Comparison of ENCODE assay signal across 11 cellular contexts in genomic region chr4:87053802-87054767, GRCh38.
DNase-seq lines count a peak whose midpoint lies in the region; ATAC-seq, FAIRE-seq and TF ChIP-seq lines count a peak whose summit lies in the region.
"Had no signal": no experiment of that assay in that cellular context is flagged by ENCODE, and none has a peak within 500 bp of the region (broad histone marks: within the 10 kb centered on the region; RNA-seq: fewer than 3 reads in every experiment).

No MANE protein-coding gene starts in this region.

- BruUV-seq in GM12878 (replicated peaks; lab: Mats Ljungman, UMichigan), result no TSS peak

- in situ Hi-C loops in GM12878 (cut with MboI), result no loop called here

- TF ChIP-seq EP300 in GM12878 (IDR thresholded peaks at IDR 0.05; ENCODE audit: borderline replicate concordance in 1 of 2, control insufficient read depth in 1 of 2, low read depth in 2 of 2, low read length in 2 of 2), result no peak

- no peak for DNase-seq in stimulated activated naive CD8-positive, alpha-beta T cell treated with anti-CD3 and anti-CD28 coated beads, Interleukin-15, amount 100 ng/mL, for 72 hours
- no peak for DNase-seq in GM12878 (ENCODE audit: low read depth, low spot score)
- no peak for DNase-seq in NCI-H345 treated with DMSO at 0.1 percent for 48 hours (lab: John Stamatoyannopoulos, UW; ENCODE audit: unreplicated experiment)
- no peak for DNase-seq in A172 (ENCODE audit: low spot score)
- no peak for DNase-seq in medulla oblongata (ENCODE audit: extremely low spot score)
- DNase-seq: NCI-H774 had no signal

- no peak for TF ChIP-seq CTCF in GM12878 (IDR thresholded peaks at IDR 0.05 in 2 of 3, conservative IDR thresholded peaks at IDR 0.05 in 1 of 3; ENCODE audit: control insufficient read depth in 2 of 3, extremely low read depth in 1 of 3, insufficient read depth in 1 of 3, low read depth in 3 of 3, low read length in 3 of 3)

- no peak for TF ChIP-seq POLR2A in GM12878 (IDR thresholded peaks at IDR 0.05; ENCODE audit: low read depth, low read length)

- H3K4me3 ChIP-seq in GM12878, result no peak overlapping the region
- H3K4me3 ChIP-seq in muscle layer of duodenum (ENCODE audit: low read depth in 1 of 2, low read length in 2 of 2), result peak overlapping the region in 1 of 2 donors; percentile 17

- RAD21 ChIA-PET in GM12878 (lab: Charles Lee; ENCODE audit: unreplicated experiment), result interaction anchor here (0.7 to 3.8 kb wide), 16 partner anchors 10 to 132 kb away, joined by 3 to 13 read pairs (median 5); partner anchors contain the start of gene AFF1

- H3K36me3 ChIP-seq in GM12878 (ENCODE audit: control insufficient read depth in 2 of 2, insufficient read depth in 2 of 2, low read length in 1 of 2) (peaks cover 2 to 8% of the 10 kb centered on the region in 2 experiments), muscle layer of duodenum (ENCODE audit: control insufficient read depth in 1 of 2, insufficient read depth in 2 of 2, low read length in 2 of 2) (no peaks in the 10 kb centered on the region)

- H3K27ac Mint-ChIP-seq in stimulated activated naive CD8-positive, alpha-beta T cell treated with anti-CD3 and anti-CD28 coated beads, Interleukin-15, Interleukin-2, amounts not matched to agents 100 ng/mL and 50 ng/mL, for 24 hours, result peak overlapping the region; percentile 87
- H3K27ac Mint-ChIP-seq in stimulated activated naive CD8-positive, alpha-beta T cell treated with anti-CD3 and anti-CD28 coated beads, Interleukin-15, amount 100 ng/mL, for 72 hours, result no peak overlapping the region

- H3K9ac ChIP-seq in GM12878 (ENCODE audit: control insufficient read depth, insufficient read depth, low read length), result no peak overlapping the region

- POLR2A ChIA-PET in GM12878 (lab: Charles Lee), result interaction anchor here (1.0 to 2.6 kb wide), 11 partner anchors 10 to 118 kb away, joined by 3 to 11 read pairs (median 4); no protein-coding TSS in a partner anchor

- 0 out of 2 replicates have a peak overlapping the region, but pooled peaks have one; percentile 15 for H3K27ac ChIP-seq in GM12878 (ENCODE audit: control insufficient read depth, insufficient read depth)
- H3K27ac ChIP-seq in muscle layer of duodenum (ENCODE audit: low read length), result peak overlapping the region; percentile 21

- H3K9me3 Mint-ChIP-seq in stimulated activated naive CD8-positive, alpha-beta T cell treated with anti-CD3 and anti-CD28 coated beads, Interleukin-15, Interleukin-2, amounts not matched to agents 100 ng/mL and 50 ng/mL, for 24 hours, result no peaks in the 10 kb centered on the region
- no peaks in the 10 kb centered on the region for H3K9me3 Mint-ChIP-seq in stimulated activated naive CD8-positive, alpha-beta T cell treated with anti-CD3 and anti-CD28 coated beads, Interleukin-15, amount 100 ng/mL, for 72 hours

- CTCF ChIA-PET in GM12878 (lab: Yijun Ruan, JAX), result interaction anchor here (0.7 to 4.2 kb wide), 8 partner anchors 10 to 933 kb away, joined by 3 to 19 read pairs (median 4); no protein-coding TSS in a partner anchor

- H3K79me2 ChIP-seq in GM12878 (ENCODE audit: control insufficient read depth, insufficient read depth, low read length), result peaks cover 86% of the 10 kb centered on the region

- H4K20me1 ChIP-seq in GM12878 (ENCODE audit: control insufficient read depth, insufficient read depth), result no peaks in the 10 kb centered on the region

- intact Hi-C loops in GM12878 (cut with micrococcal nuclease; ENCODE audit: unreplicated experiment), result no loop called here

- no peaks in the 10 kb centered on the region for H3K9me3 ChIP-seq in GM12878 (replicated peaks; ENCODE audit: control insufficient read depth, insufficient read depth, low read length)
- H3K9me3 ChIP-seq in muscle layer of duodenum (ENCODE audit: control insufficient read depth in 1 of 2, low read length in 2 of 2), result no peaks in the 10 kb centered on the region

- SMC1A ChIA-PET in GM12878 (lab: Charles Lee; ENCODE audit: uncharacterized antibody, unreplicated experiment), result interaction anchor here (0.8 to 6.9 kb wide), 21 partner anchors 9 to 1268 kb away, joined by 3 to 57 read pairs (median 4); no protein-coding TSS in a partner anchor

- no peak for FAIRE-seq in GM12878 (lab: Jason Lieb, UNC)
- FAIRE-seq: keratinocyte had no signal

- H3K4me1 ChIP-seq in GM12878 (ENCODE audit: control insufficient read depth, insufficient read depth, low read length) (peaks cover 38% of the 10 kb centered on the region), muscle layer of duodenum (ENCODE audit: control insufficient read depth in 1 of 2, insufficient read depth in 2 of 2, low read length in 2 of 2) (peaks cover 39 to 65% of the 10 kb centered on the region in 2 donors)

- H3K4me2 ChIP-seq in GM12878 (ENCODE audit: control insufficient read depth, insufficient read depth), result peak overlapping the region; percentile 62

- peak overlapping the region; percentile 4 for H3K4me3 Mint-ChIP-seq in stimulated activated naive CD8-positive, alpha-beta T cell treated with anti-CD3 and anti-CD28 coated beads, Interleukin-15, Interleukin-2, amounts not matched to agents 100 ng/mL and 50 ng/mL, for 24 hours
- H3K4me3 Mint-ChIP-seq in stimulated activated naive CD8-positive, alpha-beta T cell treated with anti-CD3 and anti-CD28 coated beads, Interleukin-15, amount 100 ng/mL, for 72 hours, result no peak overlapping the region

- H3K27me3 ChIP-seq in GM12878 (replicated peaks in 1 of 2; ENCODE audit: control insufficient read depth in 2 of 2, insufficient read depth in 2 of 2, low read length in 1 of 2), result no peaks in the 10 kb centered on the region
- no peaks in the 10 kb centered on the region for H3K27me3 ChIP-seq in muscle layer of duodenum (ENCODE audit: low read depth, low read length)

- peaks cover 51% of the 10 kb centered on the region for H3K36me3 Mint-ChIP-seq in stimulated activated naive CD8-positive, alpha-beta T cell treated with anti-CD3 and anti-CD28 coated beads, Interleukin-15, Interleukin-2, amounts not matched to agents 100 ng/mL and 50 ng/mL, for 24 hours (ENCODE audit: low read depth)

- TF ChIP-seq RAD21 in GM12878 (IDR thresholded peaks at IDR 0.05; ENCODE audit: insufficient read depth, low read depth, low read length), result no peak

- no peak for ATAC-seq in stimulated activated naive CD8-positive, alpha-beta T cell treated with anti-CD3 and anti-CD28 coated beads, Interleukin-15, amount 100 ng/mL, for 72 hours
- peak; percentile 28 for ATAC-seq in GM12878
- no peak for ATAC-seq in HG03280 (IDR thresholded peaks at IDR 0.05; ENCODE audit: unreplicated experiment)
- ATAC-seq: HCT116 had no signal

- 92% methylated on average over 10 of the region's 10 CpGs for WGBS in GM12878 (ENCODE audit: insufficient coverage, insufficient replicate concordance, low lambda C conversion rate, missing lambda C conversion rate)

- H3K4me1 Mint-ChIP-seq in stimulated activated naive CD8-positive, alpha-beta T cell treated with anti-CD3 and anti-CD28 coated beads, Interleukin-15, Interleukin-2, amounts not matched to agents 100 ng/mL and 50 ng/mL, for 24 hours (ENCODE audit: low read depth), result peaks cover 95% of the 10 kb centered on the region
- peaks cover 82% of the 10 kb centered on the region for H3K4me1 Mint-ChIP-seq in stimulated activated naive CD8-positive, alpha-beta T cell treated with anti-CD3 and anti-CD28 coated beads, Interleukin-15, amount 100 ng/mL, for 72 hours

- no peaks in the 10 kb centered on the region for H3K27me3 Mint-ChIP-seq in stimulated activated naive CD8-positive, alpha-beta T cell treated with anti-CD3 and anti-CD28 coated beads, Interleukin-15, Interleukin-2, amounts not matched to agents 100 ng/mL and 50 ng/mL, for 24 hours
- no peaks in the 10 kb centered on the region for H3K27me3 Mint-ChIP-seq in stimulated activated naive CD8-positive, alpha-beta T cell treated with anti-CD3 and anti-CD28 coated beads, Interleukin-15, amount 100 ng/mL, for 72 hours

- no peak overlapping the region for H2AFZ ChIP-seq in GM12878 (ENCODE audit: control insufficient read depth, low read depth, low read length)

TF ChIP-seq in GM12878, 131 proteins besides CTCF, POLR2A, EP300 and RAD21:
- TF ChIP-seq ASH2L (IDR thresholded peaks at IDR 0.05; ENCODE audit: borderline replicate concordance, low read depth) (no peak), IKZF1 (conservative IDR thresholded peaks at IDR 0.05) (0 out of 2 replicates have a peak, but pooled peaks have one; percentile 12)
